33 cellular contexts compared by ENCODE assay signal in the genomic region with DNA sequence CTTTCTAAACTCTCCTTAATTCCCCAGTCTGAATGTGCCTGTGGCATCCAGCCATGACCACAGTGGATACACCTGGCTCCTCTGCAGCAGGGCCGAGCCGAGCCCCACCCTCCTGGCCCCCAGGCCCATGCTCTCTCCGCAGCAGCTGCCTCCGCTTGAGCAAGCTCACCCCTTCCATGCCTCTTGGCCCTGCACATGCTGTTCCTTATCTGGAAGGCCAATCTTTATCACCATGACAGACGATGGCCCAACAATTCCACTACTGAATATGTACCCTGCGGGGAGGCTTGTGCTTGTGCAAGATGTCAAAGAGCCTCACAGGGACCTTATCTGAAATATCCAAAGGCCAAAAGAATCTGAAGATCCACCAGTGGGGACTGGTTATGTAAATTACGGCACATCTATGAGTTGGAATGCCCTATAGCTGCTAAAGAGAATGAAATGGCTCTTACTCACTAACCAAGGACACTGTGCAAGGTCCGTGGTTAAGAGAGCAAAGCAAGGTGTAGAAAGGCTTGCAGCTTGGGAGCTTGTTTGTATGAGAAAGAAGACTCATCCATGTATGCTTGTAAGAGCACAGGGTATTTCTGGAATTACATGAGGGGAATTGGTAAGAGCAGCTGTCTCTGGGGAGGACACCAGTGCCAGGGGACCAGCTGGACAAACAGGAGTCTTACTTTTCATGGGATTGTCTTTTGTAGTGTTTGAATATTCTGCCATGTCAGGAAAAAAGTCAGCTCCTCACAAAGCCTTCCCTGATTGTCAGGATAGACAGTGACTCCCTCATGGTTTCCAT. TPM values are rescaled to one million over a fixed set of nuclear protein-coding genes. Genes with fewer than 3 reads are reported as not detected.
A peak's percentile ranks its signal among the peaks of the same experiment; 100 is the strongest.
DNase-seq lines count a peak whose midpoint lies in the region; ATAC-seq, FAIRE-seq and TF ChIP-seq lines count a peak whose summit lies in the region.
"Had no signal": no experiment of that assay in that cellular context is flagged by ENCODE, and none has a peak within 500 bp of the region (broad histone marks: within the 10 kb centered on the region; RNA-seq: fewer than 3 reads in every experiment).

No MANE protein-coding gene starts in this region.

- H3K27me3 ChIP-seq in keratinocyte (ENCODE audit: control insufficient read depth, extremely low read depth, insufficient read depth, low read length), result no peaks in the 10 kb centered on the region
- H3K27me3 ChIP-seq: colonic mucosa, testis, uterus had no signal

- no peaks in the 10 kb centered on the region for H4K20me1 ChIP-seq in keratinocyte (ENCODE audit: control insufficient read depth, extremely low read depth, insufficient read depth, low read length)

- H2AFZ ChIP-seq in keratinocyte (ENCODE audit: control insufficient read depth, low read length), result no peak overlapping the region
- H2AFZ ChIP-seq: GM23248 had no signal

- peaks cover 77% of the 10 kb centered on the region for H3K4me1 ChIP-seq in keratinocyte (ENCODE audit: control insufficient read depth, extremely low read depth, insufficient read depth, low read length)
- H3K4me1 ChIP-seq: colonic mucosa, testis, uterus had no signal

- peak; percentile 31 to 40 for DNase-seq in SHP77 (lab: John Stamatoyannopoulos, UW)
- DNase-seq in SHP77 treated with DMSO at 0.1 percent for 48 hours (lab: John Stamatoyannopoulos, UW), result no peak
- DNase-seq in RWPE1 (ENCODE audit: low spot score), result no peak
- DNase-seq in keratinocyte (ENCODE audit: low read depth, low spot score), result no peak
- peak; percentile 56 for DNase-seq in renal cortical epithelial cell (ENCODE audit: low read depth)
- DNase-seq in NCI-H69 (lab: John Stamatoyannopoulos, UW), result no peak
- DNase-seq in effector memory CD8-positive, alpha-beta T cell, result no peak
- DNase-seq: 8988T; activated CD4-positive, alpha-beta T cell treated with anti-CD3 and anti-CD28 coated beads for 4 hours; activated CD8-positive, alpha-beta memory T cell treated with anti-CD3 and anti-CD28 coated beads for 24 hours; activated effector memory CD4-positive, alpha-beta T cell treated with Interleukin-2 at 50 U/mL for 16 hours; activated naive CD8-positive, alpha-beta T cell treated with anti-CD3 and anti-CD28 coated beads for 36 hours; activated T-cell treated with anti-CD3 and anti-CD28 coated beads for 4 hours; anterior cingulate cortex; colonic mucosa; effector CD4-positive, alpha-beta T cell; GF-D8; GM23248; head of caudate nucleus; naive thymus-derived CD4-positive, alpha-beta T cell; NCI-H446; NCI-H82; occipital lobe; small intestine; stimulated activated CD4-positive, alpha-beta T cell treated with anti-CD3 and anti-CD28 coated beads, Interleukin-1b, Interleukin-23, amount 100 ng/mL, for 48 hours; testis; uterus; WERI-Rb-1 had no signal

- H3K27ac ChIP-seq in RWPE1 (peak overlapping the region; percentile 35; the same call in 1 of the 2 replicates), keratinocyte (ENCODE audit: control insufficient read depth, insufficient read depth, low read length) (peak overlapping the region; percentile 82)
- H3K27ac ChIP-seq: colonic mucosa, GM23248, testis, uterus, WERI-Rb-1 had no signal

- H3K79me2 ChIP-seq in keratinocyte (ENCODE audit: control insufficient read depth, insufficient read depth, low read length), result peaks cover 80% of the 10 kb centered on the region

- H3K4me3 Mint-ChIP-seq in effector memory CD8-positive, alpha-beta T cell, result no peak overlapping the region
- H3K4me3 Mint-ChIP-seq: activated naive CD8-positive, alpha-beta T cell treated with anti-CD3 and anti-CD28 coated beads for 36 hours; CD14-positive monocyte; naive thymus-derived CD4-positive, alpha-beta T cell; stimulated activated naive CD8-positive, alpha-beta T cell treated with anti-CD3 and anti-CD28 coated beads, Interleukin-15, Interleukin-2, amounts not matched to agents 100 ng/mL and 50 ng/mL, for 24 hours had no signal

- ATAC-seq in effector memory CD8-positive, alpha-beta T cell (replicated peaks), result no peak
- no peak for ATAC-seq in GM21528 (IDR thresholded peaks at IDR 0.05; ENCODE audit: low FRiP score, unreplicated experiment)
- ATAC-seq: naive thymus-derived CD4-positive, alpha-beta T cell had no signal

- POLR2A ChIA-PET in RWPE1 (lab: Yijun Ruan, JAX; ENCODE audit: low non-redundant PET), result no interaction called here

- no peaks in the 10 kb centered on the region for H3K4me1 Mint-ChIP-seq in effector memory CD8-positive, alpha-beta T cell (ENCODE audit: low read depth in 2 of 2)
- H3K4me1 Mint-ChIP-seq: activated naive CD8-positive, alpha-beta T cell treated with anti-CD3 and anti-CD28 coated beads for 36 hours had no signal

- TF ChIP-seq CTCF in RWPE1 (conservative IDR thresholded peaks at IDR 0.05; ENCODE audit: low read depth) (no peak), keratinocyte (optimal IDR thresholded peaks at IDR 0.05 in 1 of 3, IDR thresholded peaks at IDR 0.05 in 1 of 3, conservative IDR thresholded peaks at IDR 0.05 in 1 of 3; ENCODE audit: extremely low read depth in 1 of 3, insufficient read depth in 2 of 3, low read length in 3 of 3) (no peak)

- FAIRE-seq in keratinocyte (lab: Jason Lieb, UNC), result peak; percentile 89
- FAIRE-seq: islet of Langerhans, small intestine had no signal

- H3K9ac ChIP-seq in keratinocyte (ENCODE audit: control insufficient read depth, extremely low read depth, insufficient read depth, low read length), result peak overlapping the region; percentile 48
- H3K9ac ChIP-seq: GM23248 had no signal

- H3K4me3 ChIP-seq in keratinocyte (ENCODE audit: control insufficient read depth in 2 of 3, extremely low read depth in 1 of 3, insufficient read depth in 2 of 3, low read depth in 1 of 3, low read length in 3 of 3), result no peak overlapping the region
- H3K4me3 ChIP-seq: colonic mucosa, GM23248, testis, uterus had no signal

- peaks cover 6 to 59% of the 10 kb centered on the region in 2 experiments for H3K36me3 ChIP-seq in keratinocyte (ENCODE audit: control insufficient read depth in 2 of 2, extremely low read depth in 1 of 2, insufficient read depth in 2 of 2, low read length in 2 of 2)
- H3K36me3 ChIP-seq: colonic mucosa, uterus, WERI-Rb-1 had no signal

- no peaks in the 10 kb centered on the region for H3K9me3 Mint-ChIP-seq in effector memory CD8-positive, alpha-beta T cell
- H3K9me3 Mint-ChIP-seq: activated naive CD8-positive, alpha-beta T cell treated with anti-CD3 and anti-CD28 coated beads for 36 hours; stimulated activated naive CD8-positive, alpha-beta T cell treated with anti-CD3 and anti-CD28 coated beads, Interleukin-15, Interleukin-2, amounts not matched to agents 100 ng/mL and 50 ng/mL, for 24 hours had no signal

- H3K27me3 Mint-ChIP-seq in effector memory CD8-positive, alpha-beta T cell, result peaks cover 5 to 53% of the 10 kb centered on the region in 2 donors
- H3K27me3 Mint-ChIP-seq: activated naive CD8-positive, alpha-beta T cell treated with anti-CD3 and anti-CD28 coated beads for 36 hours; stimulated activated naive CD8-positive, alpha-beta T cell treated with anti-CD3 and anti-CD28 coated beads, Interleukin-15, Interleukin-2, amounts not matched to agents 100 ng/mL and 50 ng/mL, for 24 hours had no signal

- H3K27ac Mint-ChIP-seq in effector memory CD8-positive, alpha-beta T cell, result no peak overlapping the region
- H3K27ac Mint-ChIP-seq: activated naive CD8-positive, alpha-beta T cell treated with anti-CD3 and anti-CD28 coated beads for 36 hours; CD14-positive monocyte; stimulated activated naive CD8-positive, alpha-beta T cell treated with anti-CD3 and anti-CD28 coated beads, Interleukin-15, Interleukin-2, amounts not matched to agents 100 ng/mL and 50 ng/mL, for 24 hours had no signal

- CTCF ChIA-PET in RWPE1 (lab: Yijun Ruan, JAX), result interaction anchor here (0.5 kb wide), 1 partner anchor 13 kb away, joined by 3 read pairs; no protein-coding TSS in a partner anchor

- dilution Hi-C loops in keratinocyte (cut with MboI; ENCODE audit: extremely low pct_ligation_motif_present, low sequenced_read_pairs), result no loop called here

- peaks cover 3% of the 10 kb centered on the region for H3K36me3 Mint-ChIP-seq in effector memory CD8-positive, alpha-beta T cell (ENCODE audit: insufficient read depth)
- H3K36me3 Mint-ChIP-seq: activated naive CD8-positive, alpha-beta T cell treated with anti-CD3 and anti-CD28 coated beads for 36 hours; CD14-positive monocyte had no signal

- peaks cover 10% of the 10 kb centered on the region for H3K9me1 ChIP-seq in keratinocyte (ENCODE audit: control insufficient read depth, extremely low read depth, insufficient read depth, low read length)

- H3K4me2 ChIP-seq in keratinocyte (ENCODE audit: control insufficient read depth, extremely low read depth, insufficient read depth, low read depth, low read length), result peak overlapping the region; percentile 28

- peaks cover 11% of the 10 kb centered on the region for H3K9me3 ChIP-seq in keratinocyte (ENCODE audit: control insufficient read depth, low read depth, low read length)
- H3K9me3 ChIP-seq: colonic mucosa, testis, uterus had no signal

RNA-seq across cellular contexts. Expression of a gene that starts 55.2 kb away (rescaled TPM):
- polyA plus RNA-seq in keratinocyte, result 13.0 to 36.7 TPM (median 20.3 TPM) in 3 replicates
- 5.5 TPM for polyA plus RNA-seq in keratinocyte (2011; ENCODE audit: low read depth)
- polyA plus RNA-seq in keratinocyte (2011; cell fraction: cytosol; rRNA removed), result 16.2 and 26.7 TPM in 2 replicates
- polyA plus RNA-seq in keratinocyte (2011; cell fraction: nucleus; rRNA removed), result 26.3 and 31.8 TPM in 2 replicates
- polyA plus RNA-seq in keratinocyte (2012; ENCODE audit: low replicate concordance), result 8.2 and 51.3 TPM in 2 replicates
- polyA minus RNA-seq in keratinocyte, result 17.3 to 89.8 TPM (median 32.9 TPM) in 3 replicates
- 39.5 TPM for polyA minus RNA-seq in keratinocyte (2011; cell fraction: cytosol; rRNA and poly(A)+ RNA removed)
- polyA minus RNA-seq in keratinocyte (2011; cell fraction: nucleus; rRNA and poly(A)+ RNA removed), result 30.3 and 32.0 TPM in 2 replicates
- total RNA-seq in renal cortical epithelial cell, result 23.1 and 54.5 TPM in 2 replicates
- total RNA-seq: colonic mucosa, fibroblast of villous mesenchyme, GM23248 had no signal
- polyA plus RNA-seq: CD14-positive monocyte, GM23248 had no signal

Comparison
In these comparisons a context has a peak if more than half of its experiments do, and no peak if none do; other contexts are left out.
1. DNase-seq: peak in SHP77 (2 of 2) and renal cortical epithelial cell (single experiment); none in SHP77 treated with DMSO at 0.1 percent for 48 hours (single experiment), RWPE1 (single experiment), keratinocyte (single experiment), NCI-H69 (single experiment) and effector memory CD8-positive, alpha-beta T cell (0 of 3).